ENCODE assay signal across 11 cellular contexts in the genomic region with DNA sequence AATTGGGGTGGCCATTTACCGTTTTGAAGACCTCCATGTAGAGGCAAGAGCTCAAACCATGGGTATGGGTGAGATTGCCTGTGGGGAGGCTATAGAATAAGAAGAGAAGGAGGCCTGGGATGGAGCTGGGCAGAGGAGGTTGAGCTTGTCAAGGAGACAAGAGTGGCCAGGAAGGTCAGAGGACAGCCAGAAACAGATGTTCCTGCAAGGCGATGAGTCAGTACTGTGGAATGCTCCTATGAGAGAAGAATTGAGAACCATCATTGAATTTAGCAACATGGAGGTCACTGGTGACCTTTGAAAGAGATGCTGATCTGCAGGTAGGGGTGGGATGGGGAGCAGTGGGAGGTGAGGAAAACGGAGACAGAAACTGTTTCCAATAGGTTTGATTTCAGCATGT. TPM values are rescaled to one million over a fixed set of nuclear protein-coding genes. Genes with fewer than 3 reads are reported as not detected.
DNase-seq lines count a peak whose midpoint lies in the region; TF ChIP-seq lines count a peak whose summit lies in the region.
"Had no signal": no experiment of that assay in that cellular context is flagged by ENCODE, and none has a peak within 500 bp of the region (broad histone marks: within the 10 kb centered on the region; RNA-seq: fewer than 3 reads in every experiment).

No MANE protein-coding gene starts in this region.

- no peaks in the 10 kb centered on the region; the same call in 1 of the 2 replicates for H3K27me3 ChIP-seq in DOHH2 (ENCODE audit: control insufficient read depth, low read length)
- no peaks in the 10 kb centered on the region for H3K27me3 ChIP-seq in Loucy (ENCODE audit: insufficient read depth, low read length, poor library complexity, severe bottlenecking)
- H3K27me3 ChIP-seq in ectodermal cell (ENCODE audit: control insufficient read depth, insufficient read depth, low read length, poor library complexity, severe bottlenecking): no peaks in the 10 kb centered on the region
- H3K27me3 ChIP-seq in neural progenitor cell: no peaks in the 10 kb centered on the region

- H3K9me3 Mint-ChIP-seq in neural progenitor cell: peaks cover 9% of the 10 kb centered on the region
- no peaks in the 10 kb centered on the region for H3K9me3 Mint-ChIP-seq in activated naive CD8-positive, alpha-beta T cell treated with anti-CD3 and anti-CD28 coated beads for 36 hours
- H3K9me3 Mint-ChIP-seq: neural crest cell had no signal

- 0 out of 2 replicates have a peak overlapping the region, but pooled peaks have one; percentile 11 for H3K4me2 ChIP-seq in DOHH2 (ENCODE audit: low read length)
- H3K4me2 ChIP-seq in Loucy (ENCODE audit: low read depth, low read length, poor library complexity, severe bottlenecking): peak overlapping the region; percentile 91
- H3K4me2 ChIP-seq in neural progenitor cell: peak overlapping the region; percentile 91

- H3K4me3 Mint-ChIP-seq in neural progenitor cell: no peak overlapping the region
- no peak overlapping the region for H3K4me3 Mint-ChIP-seq in activated naive CD8-positive, alpha-beta T cell treated with anti-CD3 and anti-CD28 coated beads for 36 hours
- H3K4me3 Mint-ChIP-seq: neural crest cell, T-helper 17 cell had no signal

- H3F3A ChIP-seq in DOHH2 (ENCODE audit: control insufficient read depth, insufficient read depth) (no peaks in the 10 kb centered on the region), Loucy (ENCODE audit: low read depth) (no peaks in the 10 kb centered on the region), neural progenitor cell (ENCODE audit: low read depth) (peaks cover 10% of the 10 kb centered on the region)

- WGBS in ectodermal cell, 2 experiments: 55 to 57% methylated on average over 3 of the region's 3 CpGs

- no peak overlapping the region for H3K4me3 ChIP-seq in DOHH2 (ENCODE audit: low read length)
- peak overlapping the region; percentile 94 for H3K4me3 ChIP-seq in Loucy (ENCODE audit: low read length, poor library complexity, severe bottlenecking)
- peak overlapping the region; percentile 0 for H3K4me3 ChIP-seq in ectodermal cell (ENCODE audit: insufficient read depth, low read depth, low read length)
- no peak overlapping the region for H3K4me3 ChIP-seq in neural progenitor cell

- peaks cover 83% of the 10 kb centered on the region for H3K79me2 ChIP-seq in DOHH2 (ENCODE audit: control insufficient read depth, low read length)
- peaks cover 82% of the 10 kb centered on the region for H3K79me2 ChIP-seq in Loucy (ENCODE audit: insufficient read depth, low read length)
- peaks cover 84% of the 10 kb centered on the region for H3K79me2 ChIP-seq in neural progenitor cell (ENCODE audit: low read depth)

- peak overlapping the region; percentile 86 for H3K9ac ChIP-seq in Loucy (ENCODE audit: low read depth, low read length, poor library complexity, severe bottlenecking)
- H3K9ac ChIP-seq in neural progenitor cell: no peak overlapping the region

- H3K36me3 ChIP-seq in DOHH2 (ENCODE audit: control insufficient read depth, low read length) (peaks cover 6% of the 10 kb centered on the region), Loucy (ENCODE audit: insufficient read depth, low read length) (no peaks in the 10 kb centered on the region), ectodermal cell (ENCODE audit: control insufficient read depth, insufficient read depth, low read length) (no peaks in the 10 kb centered on the region), neural progenitor cell (no peaks in the 10 kb centered on the region)

- TF ChIP-seq CTCF in DOHH2 (IDR thresholded peaks at IDR 0.05; ENCODE audit: low read depth, low read length, poor library complexity, severe bottlenecking): no peak
- TF ChIP-seq CTCF in Loucy (conservative IDR thresholded peaks at IDR 0.05; ENCODE audit: low read length): no peak
- no peak for TF ChIP-seq CTCF in neural progenitor cell (IDR thresholded peaks at IDR 0.05)

- peaks cover 5% of the 10 kb centered on the region for H3K36me3 Mint-ChIP-seq in neural progenitor cell
- H3K36me3 Mint-ChIP-seq in activated naive CD8-positive, alpha-beta T cell treated with anti-CD3 and anti-CD28 coated beads for 36 hours: no peaks in the 10 kb centered on the region

- H3K4me1 Mint-ChIP-seq in neural progenitor cell: peaks cover 18% of the 10 kb centered on the region
- H3K4me1 Mint-ChIP-seq in activated naive CD8-positive, alpha-beta T cell treated with anti-CD3 and anti-CD28 coated beads for 36 hours: peaks cover 24% of the 10 kb centered on the region

- H3K9me3 ChIP-seq in DOHH2 (ENCODE audit: control insufficient read depth, insufficient read depth, low read length): no peaks in the 10 kb centered on the region
- no peaks in the 10 kb centered on the region for H3K9me3 ChIP-seq in Loucy (ENCODE audit: insufficient read depth, low read depth, low read length)
- H3K9me3 ChIP-seq in ectodermal cell (ENCODE audit: control insufficient read depth, low read length): no peaks in the 10 kb centered on the region
- H3K9me3 ChIP-seq in neural progenitor cell (ENCODE audit: low read depth): no peaks in the 10 kb centered on the region

- peak; percentile 42 for DNase-seq in neural progenitor cell (ENCODE audit: low spot score)
- DNase-seq in activated naive CD8-positive, alpha-beta T cell treated with anti-CD3 and anti-CD28 coated beads for 36 hours: no peak
- DNase-seq in stimulated activated CD4-positive, alpha-beta T cell treated with anti-CD3 and anti-CD28 coated beads, Interleukin-15, amount 100 ng/mL, for 24 hours: no peak
- DNase-seq in NCI-H1436 treated with DMSO at 0.1 percent for 48 hours (lab: John Stamatoyannopoulos, UW): no peak
- no peak for DNase-seq in activated CD4-positive, alpha-beta T cell treated with anti-CD3 and anti-CD28 coated beads for 4 hours
- DNase-seq: NCI-H2081, T-helper 17 cell had no signal

- H3K4me1 ChIP-seq in DOHH2 (ENCODE audit: control insufficient read depth, low read length): peaks cover 55% of the 10 kb centered on the region
- peaks cover 70% of the 10 kb centered on the region for H3K4me1 ChIP-seq in Loucy (ENCODE audit: insufficient read depth, low read length, poor library complexity, severe bottlenecking)
- peaks cover 26% of the 10 kb centered on the region for H3K4me1 ChIP-seq in ectodermal cell (ENCODE audit: control insufficient read depth, insufficient read depth, low read length)
- peaks cover 46% of the 10 kb centered on the region for H3K4me1 ChIP-seq in neural progenitor cell

- no peak overlapping the region for H3K27ac Mint-ChIP-seq in neural progenitor cell
- H3K27ac Mint-ChIP-seq in activated naive CD8-positive, alpha-beta T cell treated with anti-CD3 and anti-CD28 coated beads for 36 hours: no peak overlapping the region
- H3K27ac Mint-ChIP-seq: T-helper 17 cell had no signal

- H4K20me1 ChIP-seq in DOHH2 (ENCODE audit: control insufficient read depth, insufficient read depth, low read depth, low read length) (peaks cover 53% of the 10 kb centered on the region), Loucy (ENCODE audit: insufficient read depth, low read length, poor library complexity, severe bottlenecking) (peaks cover 76% of the 10 kb centered on the region), neural progenitor cell (ENCODE audit: low read depth) (peaks cover 79% of the 10 kb centered on the region)

- H3K27ac ChIP-seq in DOHH2 (ENCODE audit: low read depth, low read length) (no peak overlapping the region), ectodermal cell (ENCODE audit: insufficient read depth, low read depth, low read length, poor library complexity, severe bottlenecking) (no peak overlapping the region), neural progenitor cell (no peak overlapping the region)

- H2AFZ ChIP-seq in Loucy (ENCODE audit: low read length): no peak overlapping the region
- H2AFZ ChIP-seq in neural progenitor cell (replicated peaks): no peak overlapping the region

- H3K27me3 Mint-ChIP-seq in neural progenitor cell (ENCODE audit: insufficient read depth, low read depth): no peaks in the 10 kb centered on the region
- no peaks in the 10 kb centered on the region for H3K27me3 Mint-ChIP-seq in activated naive CD8-positive, alpha-beta T cell treated with anti-CD3 and anti-CD28 coated beads for 36 hours
- H3K27me3 Mint-ChIP-seq: T-helper 17 cell had no signal

- H3K9me2 ChIP-seq in DOHH2 (replicated peaks; ENCODE audit: control insufficient read depth, low read length) (no peaks in the 10 kb centered on the region), Loucy (replicated peaks; ENCODE audit: low read depth, low read length) (no peaks in the 10 kb centered on the region)

RNA-seq across cellular contexts. Expression of a gene that starts 3.5 kb away (rescaled TPM):
- 87.4 TPM for polyA plus RNA-seq in ectodermal cell (2013, experiment 1 of 4)
- polyA plus RNA-seq in ectodermal cell (2013, experiment 2 of 4): 104 TPM
- 67.7 TPM for polyA plus RNA-seq in ectodermal cell (2013, experiment 3 of 4)
- 77.2 TPM for polyA plus RNA-seq in ectodermal cell (2013, experiment 4 of 4)
- 80.6 and 106 TPM in 2 replicates for total RNA-seq in neural progenitor cell (ENCODE audit: low replicate concordance)
- total RNA-seq in activated naive CD8-positive, alpha-beta T cell treated with anti-CD3 and anti-CD28 coated beads for 36 hours: 10 to 100 TPM; 64.0 to 66.2 TPM

Comparison
In these comparisons a context has a peak if more than half of its experiments do, and no peak if none do; other contexts are left out.
1. H3K4me2 ChIP-seq: peak in every context shown above with its lines; median percentile 91 in Loucy; 91 in neural progenitor cell; 11 in DOHH2.
2. H3K4me3 ChIP-seq: peak in Loucy (single experiment) and ectodermal cell (single experiment); none in DOHH2 (single experiment) and neural progenitor cell (single experiment).